In genomic region chr2:215973954-215974699, GRCh38 we compare ENCODE assay signal across 11 cellular contexts. TPM values are rescaled to one million over a fixed set of nuclear protein-coding genes. Genes with fewer than 3 reads are reported as not detected.
DNase-seq lines count a peak whose midpoint lies in the region; ATAC-seq and TF ChIP-seq lines count a peak whose summit lies in the region.
"Had no signal": no experiment of that assay in that cellular context is flagged by ENCODE, and none has a peak within 500 bp of the region (broad histone marks: within the 10 kb centered on the region; RNA-seq: fewer than 3 reads in every experiment).

No MANE protein-coding gene starts in this region.

- H3K4me3 ChIP-seq in RWPE2 (ENCODE audit: severe bottlenecking) (no peak overlapping the region), upper lobe of left lung (no peak overlapping the region), HAP-1 (no peak overlapping the region)
- H3K4me3 ChIP-seq: tibial nerve had no signal

- ATAC-seq in RWPE2 (ENCODE audit: low read depth) (peak; percentile 91), left ventricle myocardium superior (peak; percentile 81), upper lobe of left lung (ENCODE audit: low FRiP score in 2 of 2) (peak; percentile 75 to 88), HG02610 (IDR thresholded peaks at IDR 0.05; ENCODE audit: unreplicated experiment) (no peak)

- in situ Hi-C loops in HAP-1 (cut with MboI; ENCODE audit: low sequenced_read_pairs), result no loop called here

- peak; percentile 5 for TF ChIP-seq CTCF in RWPE2 (IDR thresholded peaks at IDR 0.05; ENCODE audit: poor library complexity, severe bottlenecking)
- TF ChIP-seq CTCF in upper lobe of left lung (IDR thresholded peaks at IDR 0.05), result no peak

- no peak for TF ChIP-seq POLR2A in upper lobe of left lung (IDR thresholded peaks at IDR 0.05)

- H3K4me1 ChIP-seq in RWPE2 (ENCODE audit: insufficient read depth, poor library complexity, severe bottlenecking) (peaks cover 10% of the 10 kb centered on the region), upper lobe of left lung (peaks cover 9 to 15% (median 12%) of the 10 kb centered on the region in 4 donors), HAP-1 (peaks cover 4% of the 10 kb centered on the region; the same call in 1 of the 2 replicates)

- DNase-seq in NCI-H2107 treated with DMSO at 0.1 percent for 48 hours (lab: John Stamatoyannopoulos, UW; ENCODE audit: unreplicated experiment), result peak; percentile 49
- no peak for DNase-seq in NCI-H2107 (lab: John Stamatoyannopoulos, UW)
- no peak for DNase-seq in RWPE2 (ENCODE audit: low spot score)
- DNase-seq in left ventricle myocardium superior, result no peak
- DNase-seq in upper lobe of left lung, result peak in 1 of 2 donors; percentile 62
- no peak for DNase-seq in HAP-1 (ENCODE audit: low spot score in 2 of 2)
- DNase-seq in NCI-H510A treated with DMSO at 0.1 percent for 48 hours (lab: John Stamatoyannopoulos, UW), result no peak
- DNase-seq: activated naive CD4-positive, alpha-beta T cell; T-helper 1 cell had no signal

- intact Hi-C loops in left ventricle myocardium superior (cut with micrococcal nuclease), result no loop called here

- H3K9me3 ChIP-seq in RWPE2 (ENCODE audit: severe bottlenecking), result no peaks in the 10 kb centered on the region
- H3K9me3 ChIP-seq in upper lobe of left lung, result no peaks in the 10 kb centered on the region
- no peaks in the 10 kb centered on the region; the same call in 1 of the 2 replicates for H3K9me3 ChIP-seq in HAP-1
- H3K9me3 ChIP-seq: tibial nerve had no signal

- H3K36me3 ChIP-seq in RWPE2 (ENCODE audit: low read depth) (peaks cover 3% of the 10 kb centered on the region; the same call in 1 of the 2 replicates), upper lobe of left lung (no peaks in the 10 kb centered on the region), HAP-1 (replicated peaks) (no peaks in the 10 kb centered on the region)
- H3K36me3 ChIP-seq: tibial nerve had no signal

- H3K27me3 ChIP-seq in RWPE2 (ENCODE audit: insufficient read depth, poor library complexity, severe bottlenecking), result no peaks in the 10 kb centered on the region
- no peaks in the 10 kb centered on the region for H3K27me3 ChIP-seq in upper lobe of left lung
- no peaks in the 10 kb centered on the region for H3K27me3 ChIP-seq in HAP-1 (ENCODE audit: low read depth)
- H3K27me3 ChIP-seq: tibial nerve had no signal

- WGBS in upper lobe of left lung, 2 donors, result 53 to 62% methylated on average over 5 to 6 of the region's 6 CpGs

- H3K27ac ChIP-seq in RWPE2 (ENCODE audit: poor library complexity, severe bottlenecking) (no peak overlapping the region), upper lobe of left lung (peak overlapping the region in 2 of 4 donors; percentile 35 to 66)
- H3K27ac ChIP-seq: tibial nerve had no signal

- TF ChIP-seq EP300 in upper lobe of left lung (IDR thresholded peaks at IDR 0.05), result peak in 1 of 4 donors; percentile 66

RNA-seq across cellular contexts. Expression of gene MREG, which starts 39.2 kb away (rescaled TPM):
- total RNA-seq in left ventricle myocardium superior, result 0.84 TPM
- 10 to 100 TPM; 15.4 to 22.6 (median 19.4) TPM for total RNA-seq in upper lobe of left lung
